Comparison of ENCODE assay signal across 8 cellular contexts in genomic region chr3:160941885-160942494, GRCh38.
DNase-seq lines count a peak whose midpoint lies in the region; FAIRE-seq and TF ChIP-seq lines count a peak whose summit lies in the region.

No MANE protein-coding gene starts in this region.

- H2BK120ac ChIP-seq in H9 (ENCODE audit: low read depth, low read length, poor library complexity, severe bottlenecking): no peak overlapping the region

- H3K4me2 ChIP-seq in H9 (ENCODE audit: insufficient read depth, insufficient read length, low read length): no peak overlapping the region
- peak overlapping the region; percentile 6; the same call in 1 of the 2 replicates for H3K4me2 ChIP-seq in MM.1S (ENCODE audit: low read depth, low read length)

- H3K23me2 ChIP-seq in H9 (ENCODE audit: insufficient read length, low read depth, low read length, poor library complexity, severe bottlenecking): no peaks in the 10 kb centered on the region

- intact Hi-C loops in posterior vena cava (cut with DNase I): loop anchor here in 1 of 2 donors (5.0 kb wide), 1 partner anchor 240 kb away; no protein-coding TSS in a partner anchor

- no peak overlapping the region for H4K5ac ChIP-seq in H9 (ENCODE audit: insufficient read length, low read depth, low read length)

- no peaks in the 10 kb centered on the region for H3K9me2 ChIP-seq in MM.1S (replicated peaks; ENCODE audit: insufficient read depth, low read length)

- no peak overlapping the region for H2AFZ ChIP-seq in H9 (ENCODE audit: low read length)
- H2AFZ ChIP-seq in MM.1S (ENCODE audit: low read length): 0 out of 2 replicates have a peak overlapping the region, but pooled peaks have one; percentile 1

- no peak overlapping the region for H4K8ac ChIP-seq in H9 (replicated peaks; ENCODE audit: insufficient read length, low read depth, low read length)

- WGBS in H9 (ENCODE audit: extremely low coverage, insufficient read length, low lambda C conversion rate): 100% methylated on average over 1 of the region's 5 CpGs

- H3T11ph ChIP-seq in H9 (ENCODE audit: low read length): no peak overlapping the region

- H3K9ac ChIP-seq in H9 (ENCODE audit: extremely low read depth, insufficient read length, low read length) (no peak overlapping the region), MM.1S (ENCODE audit: low read length) (no peak overlapping the region)

- H3K36me3 Mint-ChIP-seq in H9 (ENCODE audit: insufficient read depth in 1 of 3, low read depth in 3 of 3): peaks cover 13 to 23% (median 13%) of the 10 kb centered on the region in 3 experiments

- H3K27ac ChIP-seq in H9 (ENCODE audit: insufficient read length, low read depth, low read length) (no peak overlapping the region), MM.1S (ENCODE audit: low read length) (no peak overlapping the region)

- H3K4me1 ChIP-seq in H9 (ENCODE audit: insufficient read depth, low read length) (no peaks in the 10 kb centered on the region), MM.1S (ENCODE audit: low read length) (no peaks in the 10 kb centered on the region)

- DNase-seq in H9 (peak; percentile 41), MM.1S (peak; percentile 88), glomerular endothelial cell (ENCODE audit: extremely low read depth, low read depth, low spot score) (peak; percentile 72), retina (peak; percentile 69), DMS79 treated with DMSO at 0.1 percent for 48 hours (lab: John Stamatoyannopoulos, UW) (no peak), posterior vena cava (ENCODE audit: low spot score) (no peak)
- DNase-seq in activated T-helper 1 cell treated with anti-CD3 and anti-CD28 coated beads, Interleukin-2, amount 50 U/mL, for 16 hours (ENCODE audit: low read depth in 1 of 2, low spot score in 1 of 2): peak; percentile 25 to 37

- H3K9me3 Mint-ChIP-seq in H9: peaks cover 25 to 26% of the 10 kb centered on the region in 2 experiments; a peak in 4 of 5 replicates

- no peaks in the 10 kb centered on the region for H3F3A ChIP-seq in MM.1S (ENCODE audit: insufficient read depth, low read length)

- no peaks in the 10 kb centered on the region for H3K4me1 Mint-ChIP-seq in H9

- H3K14ac ChIP-seq in H9 (ENCODE audit: insufficient read depth, low read length): no peak overlapping the region

- no peaks in the 10 kb centered on the region for H3K79me1 ChIP-seq in H9 (ENCODE audit: insufficient read depth, low read depth, low read length, poor library complexity, severe bottlenecking)

- no peak overlapping the region for H3K4me3 Mint-ChIP-seq in H9

- peak; percentile 83 for FAIRE-seq in G401.6 (lab: Jason Lieb, UNC)

- no peak overlapping the region for H2BK15ac ChIP-seq in H9 (ENCODE audit: low read depth, low read length)

- H2AK5ac ChIP-seq in H9 (ENCODE audit: insufficient read length, low read length): no peak overlapping the region

- no peak overlapping the region for H3K27ac Mint-ChIP-seq in H9

- no peaks in the 10 kb centered on the region for H4K20me1 ChIP-seq in H9 (ENCODE audit: control insufficient read depth, insufficient read depth, insufficient read length)
- H4K20me1 ChIP-seq in MM.1S (ENCODE audit: insufficient read depth, low read length): no peaks in the 10 kb centered on the region

- TF ChIP-seq CTCF in H9 (conservative IDR thresholded peaks at IDR 0.05) (peak; percentile 85), MM.1S (IDR thresholded peaks at IDR 0.05; ENCODE audit: low read length) (peak; percentile 97)

- H2BK20ac ChIP-seq in H9 (ENCODE audit: low read depth, low read length, poor library complexity, severe bottlenecking): no peak overlapping the region

- H3K4ac ChIP-seq in H9 (ENCODE audit: low read depth, low read length): no peak overlapping the region

- no peak overlapping the region for H4K91ac ChIP-seq in H9 (ENCODE audit: insufficient read length, low read depth, low read length)

- H3K36me3 ChIP-seq in MM.1S (replicated peaks; ENCODE audit: insufficient read depth, low read length): no peaks in the 10 kb centered on the region

- no peak overlapping the region for H3K18ac ChIP-seq in H9 (ENCODE audit: insufficient read length, low read depth, low read length)

- H2BK5ac ChIP-seq in H9 (ENCODE audit: insufficient read length, low read length): no peak overlapping the region

- H3K9me3 ChIP-seq in H9 (ENCODE audit: control insufficient read depth, low read depth, low read length): no peaks in the 10 kb centered on the region
- no peaks in the 10 kb centered on the region for H3K9me3 ChIP-seq in MM.1S (replicated peaks; ENCODE audit: insufficient read depth, low read length)

- no peaks in the 10 kb centered on the region for H3K27me3 ChIP-seq in H9 (ENCODE audit: insufficient read depth, low read length)
- H3K27me3 ChIP-seq in MM.1S (replicated peaks; ENCODE audit: insufficient read depth, low read length): no peaks in the 10 kb centered on the region

- no peak overlapping the region for H3K4me3 ChIP-seq in MM.1S (ENCODE audit: low read length)

- no peak overlapping the region for H3K23ac ChIP-seq in H9 (ENCODE audit: insufficient read length, low read depth, low read length)

- no peak overlapping the region for H3K56ac ChIP-seq in H9 (ENCODE audit: insufficient read length, low read depth, low read length)

- H2BK12ac ChIP-seq in H9 (ENCODE audit: insufficient read length, low read depth, low read length): no peak overlapping the region

- H3K79me2 ChIP-seq in H9 (ENCODE audit: insufficient read depth, low read length) (no peaks in the 10 kb centered on the region), MM.1S (ENCODE audit: low read length) (no peaks in the 10 kb centered on the region)

- no peaks in the 10 kb centered on the region for H3K27me3 Mint-ChIP-seq in H9 (ENCODE audit: low read depth)

Comparison
In these comparisons a context has a peak if more than half of its experiments do, and no peak if none do; other contexts are left out.
1. DNase-seq: peak in H9 (single experiment), MM.1S (single experiment), activated T-helper 1 cell treated with anti-CD3 and anti-CD28 coated beads, Interleukin-2, amount 50 U/mL, for 16 hours (2 of 2), glomerular endothelial cell (single experiment) and retina (single experiment); none in DMS79 treated with DMSO at 0.1 percent for 48 hours (single experiment) and posterior vena cava (single experiment).